ENCODE assay signal across 15 cellular contexts in genomic region chr3:196962930-196963259, GRCh38.
"Had no signal": no experiment of that assay in that cellular context is flagged by ENCODE, and none has a peak within 500 bp of the region (broad histone marks: within the 10 kb centered on the region; RNA-seq: fewer than 3 reads in every experiment).

No MANE protein-coding gene starts in this region.

- H3K36me3 ChIP-seq: neutrophil, pancreas, vagina, WERI-Rb-1 had no signal

- DNase-seq: activated CD4-positive, alpha-beta T cell treated with anti-CD3 and anti-CD28 coated beads, Interleukin-2, amount 50 U/mL, for 4 hours; activated T-cell treated with anti-CD3 and anti-CD28 coated beads for 4 hours; effector memory CD4-positive, alpha-beta T cell; mesendoderm; pancreas; T-helper 2 cell; WERI-Rb-1 had no signal

- H3K4me3 ChIP-seq: esophagus muscularis mucosa, pancreas, tibial nerve, vagina had no signal

- H3K27ac Mint-ChIP-seq: activated naive CD8-positive, alpha-beta T cell; dendritic cell treated with granulocyte-macrophage colony-stimulating factor and Interleukin-4, amounts not matched to agents 40 ng/mL and 50 ng/mL, for 4 days; natural killer cell; stimulated activated naive CD8-positive, alpha-beta T cell treated with anti-CD3 and anti-CD28 coated beads, Interleukin-15, Interleukin-2, amounts not matched to agents 100 ng/mL and 50 ng/mL, for 24 hours had no signal

- H3K4me3 Mint-ChIP-seq: activated naive CD8-positive, alpha-beta T cell; dendritic cell treated with granulocyte-macrophage colony-stimulating factor and Interleukin-4, amounts not matched to agents 40 ng/mL and 50 ng/mL, for 4 days; natural killer cell; stimulated activated naive CD8-positive, alpha-beta T cell treated with anti-CD3 and anti-CD28 coated beads, Interleukin-15, Interleukin-2, amounts not matched to agents 100 ng/mL and 50 ng/mL, for 24 hours had no signal

- ATAC-seq: natural killer cell, pancreas had no signal

- H3K9me3 ChIP-seq: esophagus muscularis mucosa, neutrophil, pancreas, tibial nerve, vagina had no signal

- H3K27ac ChIP-seq: esophagus muscularis mucosa, neutrophil, pancreas, tibial nerve, vagina, WERI-Rb-1 had no signal

- H3K9me3 Mint-ChIP-seq: natural killer cell; stimulated activated naive CD8-positive, alpha-beta T cell treated with anti-CD3 and anti-CD28 coated beads, Interleukin-15, Interleukin-2, amounts not matched to agents 100 ng/mL and 50 ng/mL, for 24 hours had no signal

- H3K27me3 ChIP-seq: esophagus muscularis mucosa, pancreas, tibial nerve, vagina had no signal
